27 cellular contexts compared by ENCODE assay signal in genomic region chr3:57592306-57592705, GRCh38. TPM values are rescaled to one million over a fixed set of nuclear protein-coding genes. Genes with fewer than 3 reads are reported as not detected.
A peak's percentile ranks its signal among the peaks of the same experiment; 100 is the strongest.
DNase-seq lines count a peak whose midpoint lies in the region; ATAC-seq and TF ChIP-seq lines count a peak whose summit lies in the region.
"Had no signal": no experiment of that assay in that cellular context is flagged by ENCODE, and none has a peak within 500 bp of the region (broad histone marks: within the 10 kb centered on the region; RNA-seq: fewer than 3 reads in every experiment).

No MANE protein-coding gene starts in this region.

- WGBS in IMR-90 (ENCODE audit: extremely low coverage in 2 of 2, insufficient read length in 1 of 2), 2 experiments = 40% methylated on average over 1 of the region's 6 CpGs; no CpG with 5 or more reads in 1 of the 2 experiments
- 77% methylated on average over 6 of the region's 6 CpGs for WGBS in smooth muscle cell (ENCODE audit: low lambda C conversion rate)

- H2AK5ac ChIP-seq in IMR-90 (ENCODE audit: low read depth, low read length) = no peak overlapping the region

- no peak overlapping the region for H4K5ac ChIP-seq in IMR-90 (ENCODE audit: low read depth, low read length)

- H3K4me3 Mint-ChIP-seq in endothelial cell (ENCODE audit: unreplicated experiment) = no peak overlapping the region
- H3K4me3 Mint-ChIP-seq: activated CD4-positive, alpha-beta T cell treated with anti-CD3 and anti-CD28 coated beads for 36 hours; activated CD8-positive, alpha-beta memory T cell treated with anti-CD3 and anti-CD28 coated beads, Interleukin-2, amount 10 ng/mL, durations not matched to agents 7 days and 5 days; activated naive CD8-positive, alpha-beta T cell treated with anti-CD3 and anti-CD28 coated beads, Interleukin-2, amount 10 ng/mL, durations not matched to agents 7 days and 5 days; B cell; stimulated activated naive B cell treated with anti-CD40 and anti-IgM and Interleukin-4, amounts not matched to agents 10 μg/mL and 1 μg/mL and 100 μg/mL, for 72 hours had no signal

- DNase-seq in IMR-90 (no peak), adipocyte (ENCODE audit: low read depth) (no peak), foreskin fibroblast (no peak), smooth muscle cell (lab: John Stamatoyannopoulos, UW; ENCODE audit: unreplicated experiment) (no peak), endothelial cell (ENCODE audit: low spot score) (no peak), HuH-7 (ENCODE audit: low spot score) (no peak), left lung (no peak)
- DNase-seq: activated CD4-positive, alpha-beta T cell treated with anti-CD3 and anti-CD28 coated beads for 36 hours; activated CD8-positive, alpha-beta memory T cell treated with anti-CD3 and anti-CD28 coated beads, Interleukin-2, amount 10 ng/mL, durations not matched to agents 7 days and 5 days; activated naive CD8-positive, alpha-beta T cell treated with anti-CD3 and anti-CD28 coated beads, Interleukin-2, amount 10 ng/mL, durations not matched to agents 7 days and 5 days; body of pancreas; Caco-2; cortex of kidney; hippocampal formation; islet precursor cell; Kasumi-1; naive thymus-derived CD8-positive, alpha-beta T cell; NCI-H1092; NCI-H2081; NCI-H510A treated with DMSO at 0.1 percent for 48 hours; posterior cingulate gyrus; Right ventricle myocardium superior; stimulated activated CD4-positive, alpha-beta T cell treated with anti-CD3 and anti-CD28 coated beads, Interleukin-2, amount 100 ng/mL, for 24 hours; stimulated activated naive B cell treated with anti-CD40 and anti-IgM and Interleukin-4, amounts not matched to agents 10 μg/mL and 1 μg/mL and 100 μg/mL, for 72 hours had no signal

- H2BK15ac ChIP-seq in IMR-90 (ENCODE audit: low read depth, low read length) = no peak overlapping the region

- H3K9ac ChIP-seq in IMR-90 (ENCODE audit: low read depth, low read length) = no peak overlapping the region
- peak overlapping the region; percentile 24 for H3K9ac ChIP-seq in adipocyte (ENCODE audit: low read length)
- H3K9ac ChIP-seq in smooth muscle cell (ENCODE audit: low read depth) = no peak overlapping the region

- no peak for ATAC-seq in IMR-90 (ENCODE audit: low read depth)
- ATAC-seq in left lung = no peak
- ATAC-seq: activated CD4-positive, alpha-beta T cell treated with anti-CD3 and anti-CD28 coated beads for 36 hours; activated CD8-positive, alpha-beta memory T cell treated with anti-CD3 and anti-CD28 coated beads, Interleukin-2, amount 10 ng/mL, durations not matched to agents 7 days and 5 days; body of pancreas; naive thymus-derived CD8-positive, alpha-beta T cell; stimulated activated naive B cell treated with anti-CD40 and anti-IgM and Interleukin-4, amounts not matched to agents 10 μg/mL and 1 μg/mL and 100 μg/mL, for 72 hours had no signal

- no peak overlapping the region for H3K14ac ChIP-seq in IMR-90 (replicated peaks; ENCODE audit: low read depth, low read length)

- H2AK9ac ChIP-seq in IMR-90 (replicated peaks; ENCODE audit: low read depth, low read length, poor library complexity) = no peak overlapping the region

- in situ Hi-C loops in IMR-90 (cut with MboI; ENCODE audit: low sequenced_read_pairs) = no loop called here

- CTCF ChIA-PET in IMR-90 (lab: Yijun Ruan, JAX) = no interaction called here

- dilution Hi-C loops in IMR-90 (cut with HindIII; ENCODE audit: low sequenced_read_pairs, unreplicated experiment) = no loop called here

- no peak overlapping the region for H4K91ac ChIP-seq in IMR-90 (ENCODE audit: insufficient read depth, low read depth, low read length)

- no peak overlapping the region for H3K4ac ChIP-seq in IMR-90 (ENCODE audit: low read depth, low read length)

- H3K4me3 ChIP-seq in IMR-90 (ENCODE audit: insufficient read depth, low read depth, low read length) (no peak overlapping the region), adipocyte (ENCODE audit: low read length) (peak overlapping the region; percentile 100), foreskin fibroblast (ENCODE audit: low read depth in 1 of 2, low read length in 2 of 2) (peak overlapping the region; percentile 14 to 32), smooth muscle cell (peak overlapping the region; percentile 100), left lung (no peak overlapping the region)
- H3K4me3 ChIP-seq: body of pancreas, HAP-1, lung had no signal

- no peak overlapping the region for H3K23ac ChIP-seq in IMR-90 (ENCODE audit: low read depth, low read length)

- H3K36me3 ChIP-seq in IMR-90 (ENCODE audit: control insufficient read depth, insufficient read depth, low read length) (peaks cover 12% of the 10 kb centered on the region), adipocyte (ENCODE audit: control insufficient read depth, insufficient read depth, low read length, severe bottlenecking) (peaks cover 21% of the 10 kb centered on the region), smooth muscle cell (ENCODE audit: low read depth) (peaks cover 2% of the 10 kb centered on the region), left lung (peaks cover 0 to 12% of the 10 kb centered on the region in 2 donors)
- H3K36me3 ChIP-seq: HAP-1 had no signal

- H3K56ac ChIP-seq in IMR-90 (ENCODE audit: extremely low read depth, insufficient read depth, low read length) = no peak overlapping the region

- no peak overlapping the region for H3K27ac ChIP-seq in IMR-90 (ENCODE audit: insufficient read depth, low read length)
- no peak overlapping the region for H3K27ac ChIP-seq in smooth muscle cell (ENCODE audit: low read depth)
- no peak overlapping the region for H3K27ac ChIP-seq in left lung
- H3K27ac ChIP-seq: body of pancreas had no signal

- H3K9me1 ChIP-seq in IMR-90 (ENCODE audit: insufficient read depth, low read length) = no peaks in the 10 kb centered on the region; the same call in 1 of the 2 replicates

- H3K36me3 Mint-ChIP-seq in endothelial cell (ENCODE audit: low read depth, unreplicated experiment) = no peaks in the 10 kb centered on the region

- H4K8ac ChIP-seq in IMR-90 (ENCODE audit: low read depth in 2 of 2, low read length in 2 of 2) = no peak overlapping the region

- H3K27me3 ChIP-seq in IMR-90 (ENCODE audit: control insufficient read depth, insufficient read depth, low read length) = no peaks in the 10 kb centered on the region
- no peaks in the 10 kb centered on the region for H3K27me3 ChIP-seq in adipocyte (replicated peaks; ENCODE audit: control insufficient read depth, insufficient read depth, low read length)
- H3K27me3 ChIP-seq in smooth muscle cell (ENCODE audit: low read depth) = no peaks in the 10 kb centered on the region
- H3K27me3 ChIP-seq in left lung = no peaks in the 10 kb centered on the region
- H3K27me3 ChIP-seq: body of pancreas had no signal

- no peaks in the 10 kb centered on the region for H3K9me3 Mint-ChIP-seq in endothelial cell (ENCODE audit: unreplicated experiment)
- H3K9me3 Mint-ChIP-seq: activated naive CD8-positive, alpha-beta T cell treated with anti-CD3 and anti-CD28 coated beads, Interleukin-2, amount 10 ng/mL, durations not matched to agents 7 days and 5 days; naive thymus-derived CD8-positive, alpha-beta T cell; stimulated activated naive B cell treated with anti-CD40 and anti-IgM and Interleukin-4, amounts not matched to agents 10 μg/mL and 1 μg/mL and 100 μg/mL, for 72 hours had no signal

- H2AFZ ChIP-seq in IMR-90 (replicated peaks; ENCODE audit: low read length, poor library complexity) (no peak overlapping the region), smooth muscle cell (ENCODE audit: low read depth) (no peak overlapping the region)

- no peak overlapping the region for H2BK120ac ChIP-seq in IMR-90 (ENCODE audit: low read depth, low read length)

- H3K9me3 ChIP-seq in IMR-90 (ENCODE audit: control insufficient read depth, insufficient read depth, low read length) = no peaks in the 10 kb centered on the region
- no peaks in the 10 kb centered on the region for H3K9me3 ChIP-seq in adipocyte (ENCODE audit: control insufficient read depth, low read length)
- H3K9me3 ChIP-seq in smooth muscle cell (replicated peaks; ENCODE audit: low read depth) = no peaks in the 10 kb centered on the region
- no peaks in the 10 kb centered on the region for H3K9me3 ChIP-seq in left lung
- H3K9me3 ChIP-seq: body of pancreas, Caco-2, HAP-1 had no signal

- no peak overlapping the region for H3K18ac ChIP-seq in IMR-90 (ENCODE audit: low read depth, low read length)

- H3K4me1 ChIP-seq in IMR-90 (ENCODE audit: control insufficient read depth, insufficient read depth, low read length) = peaks cover 7% of the 10 kb centered on the region
- peaks cover 47% of the 10 kb centered on the region for H3K4me1 ChIP-seq in adipocyte (ENCODE audit: control insufficient read depth, insufficient read depth, low read length)
- H3K4me1 ChIP-seq in smooth muscle cell (ENCODE audit: low read depth) = peaks cover 20% of the 10 kb centered on the region
- peaks cover 25 to 55% of the 10 kb centered on the region in 2 donors for H3K4me1 ChIP-seq in left lung

- TF ChIP-seq CTCF in IMR-90 (conservative IDR thresholded peaks at IDR 0.05; ENCODE audit: low read depth, low read length) = no peak
- no peak for TF ChIP-seq CTCF in foreskin fibroblast (IDR thresholded peaks at IDR 0.05; ENCODE audit: low read depth, low read length)
- no peak for TF ChIP-seq CTCF in smooth muscle cell (IDR thresholded peaks at IDR 0.05; ENCODE audit: borderline replicate concordance, insufficient read depth, poor library complexity, severe bottlenecking)
- TF ChIP-seq CTCF in endothelial cell (IDR thresholded peaks at IDR 0.05; ENCODE audit: unreplicated experiment) = no peak
- no peak for TF ChIP-seq CTCF in left lung (IDR thresholded peaks at IDR 0.05)

- H3K27me3 Mint-ChIP-seq in endothelial cell (ENCODE audit: unreplicated experiment) = peaks cover 10% of the 10 kb centered on the region
- H3K27me3 Mint-ChIP-seq: activated CD4-positive, alpha-beta T cell treated with anti-CD3 and anti-CD28 coated beads for 36 hours; activated CD8-positive, alpha-beta memory T cell treated with anti-CD3 and anti-CD28 coated beads, Interleukin-2, amount 10 ng/mL, durations not matched to agents 7 days and 5 days; activated naive CD8-positive, alpha-beta T cell treated with anti-CD3 and anti-CD28 coated beads, Interleukin-2, amount 10 ng/mL, durations not matched to agents 7 days and 5 days; B cell; naive thymus-derived CD8-positive, alpha-beta T cell; stimulated activated naive B cell treated with anti-CD40 and anti-IgM and Interleukin-4, amounts not matched to agents 10 μg/mL and 1 μg/mL and 100 μg/mL, for 72 hours had no signal

- H2BK20ac ChIP-seq in IMR-90 (ENCODE audit: low read depth, low read length) = no peak overlapping the region

- no peak overlapping the region for H2BK5ac ChIP-seq in IMR-90 (ENCODE audit: low read depth, low read length, poor library complexity, severe bottlenecking)

- no peak overlapping the region for H3K27ac Mint-ChIP-seq in endothelial cell (ENCODE audit: unreplicated experiment)
- H3K27ac Mint-ChIP-seq: activated naive CD8-positive, alpha-beta T cell treated with anti-CD3 and anti-CD28 coated beads, Interleukin-2, amount 10 ng/mL, durations not matched to agents 7 days and 5 days; B cell; stimulated activated naive B cell treated with anti-CD40 and anti-IgM and Interleukin-4, amounts not matched to agents 10 μg/mL and 1 μg/mL and 100 μg/mL, for 72 hours had no signal

- H3K79me1 ChIP-seq in IMR-90 (ENCODE audit: low read depth in 1 of 2, low read length in 2 of 2) = peaks cover 0 to 10% of the 10 kb centered on the region in 2 experiments; a peak in 1 of 4 replicates

- H4K20me1 ChIP-seq in IMR-90 (ENCODE audit: insufficient read depth, low read length) (peaks cover 97% of the 10 kb centered on the region), smooth muscle cell (ENCODE audit: low read depth) (peaks cover 95% of the 10 kb centered on the region)

- peaks cover 97% of the 10 kb centered on the region for H3K79me2 ChIP-seq in smooth muscle cell (ENCODE audit: low read depth)

- no peak for TF ChIP-seq POLR2A in IMR-90 (IDR thresholded peaks at IDR 0.05; ENCODE audit: low read depth, low read length)

- BruUV-seq in IMR-90 (replicated peaks; lab: Mats Ljungman, UMichigan) = no TSS peak

- H3K4me2 ChIP-seq in IMR-90 (ENCODE audit: low read depth, low read length) (peak overlapping the region; percentile 21; the same call in 1 of the 2 replicates), smooth muscle cell (peak overlapping the region; percentile 98)

- intact Hi-C loops in IMR-90 (cut with micrococcal nuclease) = no loop called here
- intact Hi-C loops in left lung (cut with DNase I) = no loop called here

- POLR2A ChIA-PET in IMR-90 (lab: Charles Lee; ENCODE audit: unreplicated experiment) = no interaction called here

- peaks cover 27% of the 10 kb centered on the region for H3F3A ChIP-seq in smooth muscle cell (ENCODE audit: low read depth)

- H3K4me1 Mint-ChIP-seq in endothelial cell (ENCODE audit: unreplicated experiment) = peaks cover 19% of the 10 kb centered on the region

- TF ChIP-seq RAD21 in IMR-90 (IDR thresholded peaks at IDR 0.05; ENCODE audit: low read length) = no peak

RNA-seq across cellular contexts. Expression of gene ARF4, which starts 4.8 kb away (rescaled TPM):
- total RNA-seq in IMR-90 (2012; rRNA removed) (172 and 290 TPM in 2 replicates), smooth muscle cell (688 and 774 TPM in 2 replicates), endothelial cell (ENCODE audit: unreplicated experiment) (161 TPM), left lung (100 to 1,000 TPM; 228 to 231 TPM)
- polyA plus RNA-seq in IMR-90 (2012; rRNA removed) (357 and 412 TPM in 2 replicates), smooth muscle cell (574 and 688 TPM in 2 replicates)
- polyA plus RNA-seq in IMR-90 (2012; cell fraction: cytosol; rRNA removed) = 104 and 250 TPM in 2 replicates
- polyA plus RNA-seq in IMR-90 (2012; cell fraction: nucleus; rRNA removed; ENCODE audit: low replicate concordance) = 132 and 157 TPM in 2 replicates

RNA-seq across cellular contexts. Expression of gene PDE12, which starts 36.2 kb away (rescaled TPM):
- 16.8 and 16.9 TPM in 2 replicates for total RNA-seq in IMR-90 (2012; rRNA removed)
- 9.5 and 10.0 TPM in 2 replicates for polyA plus RNA-seq in IMR-90 (2012; rRNA removed)
- 6.5 and 8.9 TPM in 2 replicates for polyA plus RNA-seq in IMR-90 (2012; cell fraction: cytosol; rRNA removed)
- polyA plus RNA-seq in IMR-90 (2012; cell fraction: nucleus; rRNA removed; ENCODE audit: low replicate concordance) = 4.3 and 7.0 TPM in 2 replicates
- total RNA-seq in smooth muscle cell = 8.6 and 10.8 TPM in 2 replicates
- 6.7 and 7.8 TPM in 2 replicates for polyA plus RNA-seq in smooth muscle cell
- total RNA-seq in endothelial cell (ENCODE audit: unreplicated experiment) = 11.0 TPM
- 10 to 100 TPM; 23.1 to 24.3 TPM for total RNA-seq in left lung

RNA-seq across cellular contexts. Expression of gene DNAH12, which starts 48.2 kb away (rescaled TPM):
- under 0.01 TPM in 2 replicates for total RNA-seq in IMR-90 (2012; rRNA removed)
- 0.02 TPM in 1 of 2 replicates, not detected in the other for polyA plus RNA-seq in IMR-90 (2012; rRNA removed)
- polyA plus RNA-seq in IMR-90 (2012; cell fraction: cytosol; rRNA removed) = not detected in 2 replicates
- polyA plus RNA-seq in IMR-90 (2012; cell fraction: nucleus; rRNA removed; ENCODE audit: low replicate concordance) = 0.17 TPM in 1 of 2 replicates, not detected in the other
- total RNA-seq in smooth muscle cell = under 0.01 and 0.27 TPM in 2 replicates
- 0.18 TPM in 1 of 2 replicates, not detected in the other for polyA plus RNA-seq in smooth muscle cell
- total RNA-seq in endothelial cell (ENCODE audit: unreplicated experiment) = 0.85 TPM
- total RNA-seq in left lung = 1 to 10 TPM in 1 of 2 donors, under 1 TPM in 1; 0.61 to 4.9 TPM
- total RNA-seq: activated CD4-positive, alpha-beta T cell treated with anti-CD3 and anti-CD28 coated beads for 36 hours had no signal
- polyA plus RNA-seq: naive thymus-derived CD8-positive, alpha-beta T cell had no signal

Comparison
In these comparisons a context has a peak if more than half of its experiments do, and no peak if none do; other contexts are left out.
1. H3K4me3 ChIP-seq: peak in adipocyte (single experiment), foreskin fibroblast (2 of 2) and smooth muscle cell (single experiment); none in IMR-90 (single experiment) and left lung (0 of 2).